7 cellular contexts compared by ENCODE assay signal in the genomic region with DNA sequence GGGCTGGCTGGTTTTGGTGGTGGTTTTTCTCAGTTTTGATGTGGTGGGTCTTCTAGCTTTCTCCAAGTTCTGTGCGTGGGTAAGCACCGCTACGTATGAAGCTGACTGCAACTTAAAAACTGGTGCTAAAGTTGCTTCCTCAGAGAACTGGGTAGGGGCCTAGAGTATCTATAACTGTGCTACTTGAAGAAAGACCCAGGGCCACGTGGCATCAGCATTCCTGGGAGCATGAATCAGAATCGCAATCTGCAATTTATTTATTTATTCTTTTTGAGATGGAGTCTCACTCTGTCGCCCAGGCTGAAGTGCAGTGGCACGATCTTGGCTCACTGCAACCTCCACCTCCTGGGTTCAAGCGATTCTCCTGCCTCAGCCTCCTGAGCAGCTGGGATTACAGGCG. TPM values are rescaled to one million over a fixed set of nuclear protein-coding genes. Genes with fewer than 3 reads are reported as not detected.
DNase-seq lines count a peak whose midpoint lies in the region; ATAC-seq and TF ChIP-seq lines count a peak whose summit lies in the region.
"Not testable (repeated sequence)": the region's sequence is repeated elsewhere in the genome, so short reads cannot be mapped to it uniquely, and the experiment has no call there.

No MANE protein-coding gene starts in this region.

- H3K27ac ChIP-seq in SJSA1 (peak overlapping the region; percentile 30), smooth muscle cell (ENCODE audit: low read depth) (peak overlapping the region; percentile 97)
- H3K27ac ChIP-seq in brain microvascular endothelial cell, left lung: not testable (repeated sequence)

- H3K4me1 Mint-ChIP-seq in HFFc6 (ENCODE audit: low read depth), result peaks cover 38% of the 10 kb centered on the region

- not testable (repeated sequence) for TF ChIP-seq CTCF in HFFc6 (IDR thresholded peaks at IDR 0.05); brain microvascular endothelial cell (IDR thresholded peaks at IDR 0.05; ENCODE audit: low read depth, low read length, missing control alignments); left lung (IDR thresholded peaks at IDR 0.05); smooth muscle cell (IDR thresholded peaks at IDR 0.05; ENCODE audit: borderline replicate concordance, insufficient read depth, poor library complexity, severe bottlenecking)

- H2AFZ ChIP-seq in smooth muscle cell (ENCODE audit: low read depth), result not testable (repeated sequence)

- 53% methylated on average over 9 of the region's 9 CpGs for WGBS in smooth muscle cell (ENCODE audit: low lambda C conversion rate)

- intact Hi-C loops in left lung (cut with DNase I), result not testable (repeated sequence)

- H3K36me3 Mint-ChIP-seq in HFFc6 (ENCODE audit: low read depth), result not testable (repeated sequence)

- peak overlapping the region; percentile 66; the same call in 1 of the 2 replicates for H3K27ac Mint-ChIP-seq in HFFc6

- peak; percentile 16 for ATAC-seq in left lung

- in situ Hi-C loops in brain microvascular endothelial cell (cut with HindIII; ENCODE audit: low pct_ligation_motif_present, low sequenced_read_pairs), result not testable (repeated sequence)

- peak overlapping the region; percentile 64 for H3K4me2 ChIP-seq in smooth muscle cell

- H3F3A ChIP-seq in smooth muscle cell (ENCODE audit: low read depth), result peaks cover 28% of the 10 kb centered on the region

- H3K4me1 ChIP-seq in SJSA1 (replicated peaks) (peaks cover 27% of the 10 kb centered on the region), smooth muscle cell (ENCODE audit: low read depth) (peaks cover 11% of the 10 kb centered on the region)
- H3K4me1 ChIP-seq in left lung, result not testable (repeated sequence)

- not testable (repeated sequence) for H3K4me3 Mint-ChIP-seq in HFFc6

- not testable (repeated sequence) for H3K27me3 Mint-ChIP-seq in HFFc6 (ENCODE audit: insufficient read depth)

- peaks cover 100% of the 10 kb centered on the region for H3K79me2 ChIP-seq in smooth muscle cell (ENCODE audit: low read depth)

- not testable (repeated sequence) for H3K4me3 ChIP-seq in SJSA1; brain microvascular endothelial cell (ENCODE audit: low read depth, low read length); left lung; smooth muscle cell

- DNase-seq in Daoy (ENCODE audit: low read depth) (peak; percentile 29), SJSA1 (ENCODE audit: low read depth in 1 of 2, low spot score in 2 of 2) (peak; percentile 65 to 68), brain microvascular endothelial cell (peak; percentile 40), fibroblast of gingiva (ENCODE audit: low read depth) (peak; percentile 43)
- DNase-seq in HFFc6; left lung; smooth muscle cell (lab: John Stamatoyannopoulos, UW; ENCODE audit: unreplicated experiment): not testable (repeated sequence)

- H3K27me3 ChIP-seq in SJSA1 (replicated peaks); brain microvascular endothelial cell (replicated peaks); smooth muscle cell (ENCODE audit: low read depth): not testable (repeated sequence)
- H3K27me3 ChIP-seq in left lung, result peaks cover 0 to 13% of the 10 kb centered on the region in 2 donors

- H3K9me3 ChIP-seq in SJSA1 (replicated peaks); left lung; smooth muscle cell (replicated peaks; ENCODE audit: low read depth): not testable (repeated sequence)

- peak overlapping the region; percentile 44 for H3K9ac ChIP-seq in smooth muscle cell (ENCODE audit: low read depth)

- peaks cover 95% of the 10 kb centered on the region for H4K20me1 ChIP-seq in smooth muscle cell (ENCODE audit: low read depth)

- H3K9me3 Mint-ChIP-seq in HFFc6, result not testable (repeated sequence)

- not testable (repeated sequence) for H3K36me3 ChIP-seq in SJSA1; brain microvascular endothelial cell (replicated peaks); left lung; smooth muscle cell (ENCODE audit: low read depth)

RNA-seq across cellular contexts. Expression of a gene that starts 5.8 kb away (rescaled TPM):
- total RNA-seq in Daoy (2014; rRNA removed; shearing (Covaris generic)), result 59.8 and 61.8 TPM in 2 replicates
- total RNA-seq in HFFc6 (2021; fragmentation: NEBNext Ultra II Directional; extraction: Animal tissue kit (Norgen Biotek cat#: 25700)), result 100 to 1,000 TPM in 1 of 6 experiments, 10 to 100 TPM in 5; 62.8 to 115 (median 66.7) TPM
- 60.6 and 87.0 TPM in 2 replicates for total RNA-seq in SJSA1 (2014; rRNA removed; shearing (Covaris generic))
- 100 to 1,000 TPM in 1 of 2 donors, 10 to 100 TPM in 1; 89.2 to 179 TPM for total RNA-seq in left lung
- total RNA-seq in smooth muscle cell, result 376 and 417 TPM in 2 replicates
- polyA plus RNA-seq in smooth muscle cell, result 596 and 598 TPM in 2 replicates

RNA-seq across cellular contexts. Expression of a gene that starts 22.5 kb away (rescaled TPM):
- total RNA-seq in Daoy (2014; rRNA removed; shearing (Covaris generic)), result 14.8 and 18.9 TPM in 2 replicates
- total RNA-seq in HFFc6 (2021; fragmentation: NEBNext Ultra II Directional; extraction: Animal tissue kit (Norgen Biotek cat#: 25700)), result 10 to 100 TPM; 10.7 to 12.6 (median 11.8) TPM
- total RNA-seq in SJSA1 (2014; rRNA removed; shearing (Covaris generic)), result 9.7 and 10.5 TPM in 2 replicates
- total RNA-seq in left lung (10 to 100 TPM; 20.2 to 38.8 TPM), smooth muscle cell (13.2 and 20.0 TPM in 2 replicates)
- 25.3 and 25.7 TPM in 2 replicates for polyA plus RNA-seq in smooth muscle cell

RNA-seq across cellular contexts. Expression of a gene that starts 22.7 kb away (rescaled TPM):
- total RNA-seq in Daoy (2014; rRNA removed; shearing (Covaris generic)), result 51.3 and 57.0 TPM in 2 replicates
- total RNA-seq in HFFc6 (2021; fragmentation: NEBNext Ultra II Directional; extraction: Animal tissue kit (Norgen Biotek cat#: 25700)), result 10 to 100 TPM; 52.6 to 62.9 (median 58.7) TPM
- 24.6 and 34.3 TPM in 2 replicates for total RNA-seq in SJSA1 (2014; rRNA removed; shearing (Covaris generic))
- total RNA-seq in left lung (10 to 100 TPM; 35.2 to 43.4 TPM), smooth muscle cell (16.4 and 24.0 TPM in 2 replicates)
- polyA plus RNA-seq in smooth muscle cell, result 112 and 125 TPM in 2 replicates

RNA-seq across cellular contexts. Expression of a gene that starts 28.3 kb away (rescaled TPM):
- 24.2 and 28.4 TPM in 2 replicates for total RNA-seq in Daoy (2014; rRNA removed; shearing (Covaris generic))
- 10 to 100 TPM; 33.7 to 50.3 (median 37.0) TPM for total RNA-seq in HFFc6 (2021; fragmentation: NEBNext Ultra II Directional; extraction: Animal tissue kit (Norgen Biotek cat#: 25700))
- total RNA-seq in SJSA1 (2014; rRNA removed; shearing (Covaris generic)), result 13.7 and 18.8 TPM in 2 replicates
- 10 to 100 TPM; 22.0 to 28.4 TPM for total RNA-seq in left lung
- total RNA-seq in smooth muscle cell, result 36.9 and 51.4 TPM in 2 replicates
- 48.7 and 49.6 TPM in 2 replicates for polyA plus RNA-seq in smooth muscle cell
